Comparison of ENCODE assay signal across 10 cellular contexts in the genomic region with DNA sequence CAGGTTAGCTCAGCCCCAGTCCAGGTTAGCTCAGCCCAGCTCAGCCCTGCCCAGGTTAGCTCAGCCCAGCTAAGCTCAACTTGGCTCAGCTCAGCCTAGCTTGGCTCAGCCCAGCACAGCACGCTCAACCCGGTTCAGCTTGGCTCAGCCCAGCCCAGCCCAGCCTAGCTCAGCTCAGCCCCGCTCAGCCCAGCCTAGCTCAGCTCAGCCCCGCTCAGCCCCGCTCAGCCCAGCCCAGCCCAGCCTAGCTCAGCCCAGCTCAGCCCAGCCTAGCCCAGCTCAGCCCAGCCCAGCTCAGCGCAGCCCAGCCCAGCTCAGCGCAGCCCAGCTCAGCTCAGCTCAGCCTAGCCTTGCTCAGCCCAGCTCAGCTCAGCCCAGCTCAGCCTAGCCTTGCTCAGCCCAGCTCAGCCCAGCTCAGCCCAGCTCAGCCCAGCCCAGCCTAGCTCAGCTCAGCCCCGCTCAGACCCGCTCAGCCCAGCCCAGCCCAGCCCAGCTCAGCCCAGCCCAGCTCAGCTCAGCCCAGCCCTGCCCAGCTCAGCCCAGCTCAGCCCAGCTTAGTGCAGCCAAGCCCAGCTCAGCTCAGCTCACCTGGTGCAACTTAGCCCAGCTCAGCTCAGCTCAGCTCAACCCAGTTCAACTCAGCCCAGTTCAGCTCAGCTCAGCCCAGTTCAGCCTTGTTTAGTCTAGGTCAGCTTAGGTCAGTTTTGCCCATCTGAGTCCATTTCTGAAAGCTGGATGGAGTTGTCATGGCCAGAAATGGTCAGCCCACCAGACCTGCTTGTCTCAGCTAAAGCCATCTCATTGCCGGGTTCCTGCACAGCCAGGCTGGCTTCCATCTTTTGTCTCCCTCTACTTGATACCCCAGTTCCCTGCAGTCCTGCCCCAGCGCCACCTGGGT.
DNase-seq lines count a peak whose midpoint lies in the region; ATAC-seq and TF ChIP-seq lines count a peak whose summit lies in the region.
"Had no signal": no experiment of that assay in that cellular context is flagged by ENCODE, and none has a peak within 500 bp of the region (broad histone marks: within the 10 kb centered on the region; RNA-seq: fewer than 3 reads in every experiment).

No MANE protein-coding gene starts in this region.

- H3K4me3 Mint-ChIP-seq in natural killer cell treated with Interleukin-12 subunit alpha and Interleukin-12 subunit beta and Interleukin-15 and Interleukin-18, amount 100 ng/mL, for 72 hours, result no peak overlapping the region

- H3K4me2 ChIP-seq in OCI-LY7 (ENCODE audit: low read length), result peak overlapping the region; percentile 87

- H3K27ac Mint-ChIP-seq in activated naive CD4-positive, alpha-beta T cell treated with anti-CD3 and anti-CD28 coated beads, Interleukin-2, amount 50 U/mL, for 72 hours, result peak overlapping the region in 1 of 2 donors; percentile 92
- H3K27ac Mint-ChIP-seq in natural killer cell treated with Interleukin-12 subunit alpha and Interleukin-12 subunit beta and Interleukin-15 and Interleukin-18, amount 100 ng/mL, for 72 hours, result no peak overlapping the region

- intact Hi-C loops in OCI-LY7 (cut with micrococcal nuclease; ENCODE audit: unreplicated experiment), result no loop called here

- peak; percentile 25 to 33 for ATAC-seq in activated naive CD4-positive, alpha-beta T cell treated with anti-CD3 and anti-CD28 coated beads, Interleukin-2, amount 50 U/mL, for 72 hours
- peak; percentile 7 to 18 for ATAC-seq in natural killer cell treated with Interleukin-12 subunit alpha and Interleukin-12 subunit beta and Interleukin-15 and Interleukin-18, amount 100 ng/mL, for 72 hours
- no peak for ATAC-seq in HG02623 (IDR thresholded peaks at IDR 0.05; ENCODE audit: unreplicated experiment)
- ATAC-seq in GM21390 (IDR thresholded peaks at IDR 0.05; ENCODE audit: unreplicated experiment), result no peak

- peak overlapping the region; percentile 100 for H3K27ac ChIP-seq in OCI-LY7 (ENCODE audit: low read depth, low read length, poor library complexity, severe bottlenecking)

- H3K36me3 ChIP-seq in OCI-LY7 (ENCODE audit: insufficient read depth, low read length), result peaks cover 80% of the 10 kb centered on the region

- CTCF ChIA-PET in OCI-LY7 (lab: Charles Lee; ENCODE audit: unreplicated experiment), result no interaction called here

- H3K9me3 Mint-ChIP-seq in activated naive CD4-positive, alpha-beta T cell treated with anti-CD3 and anti-CD28 coated beads, Interleukin-2, amount 50 U/mL, for 72 hours, result no peaks in the 10 kb centered on the region
- no peaks in the 10 kb centered on the region for H3K9me3 Mint-ChIP-seq in natural killer cell treated with Interleukin-12 subunit alpha and Interleukin-12 subunit beta and Interleukin-15 and Interleukin-18, amount 100 ng/mL, for 72 hours

- H3K36me3 Mint-ChIP-seq in activated naive CD4-positive, alpha-beta T cell treated with anti-CD3 and anti-CD28 coated beads, Interleukin-2, amount 50 U/mL, for 72 hours, result no peaks in the 10 kb centered on the region
- no peaks in the 10 kb centered on the region for H3K36me3 Mint-ChIP-seq in natural killer cell treated with Interleukin-12 subunit alpha and Interleukin-12 subunit beta and Interleukin-15 and Interleukin-18, amount 100 ng/mL, for 72 hours

- TF ChIP-seq CTCF in OCI-LY7 (conservative IDR thresholded peaks at IDR 0.05; ENCODE audit: low read length), result no peak; the same call in 1 of the 2 replicates

- DNase-seq in D341Med (ENCODE audit: low spot score), result peak; percentile 0
- DNase-seq in OCI-LY7 (ENCODE audit: low spot score), result peak; percentile 58
- DNase-seq in activated naive CD4-positive, alpha-beta T cell treated with anti-CD3 and anti-CD28 coated beads, Interleukin-2, amount 50 U/mL, for 72 hours (ENCODE audit: low spot score in 2 of 2), result peak in 1 of 2 donors; percentile 41
- DNase-seq in natural killer cell treated with Interleukin-12 subunit alpha and Interleukin-12 subunit beta and Interleukin-15 and Interleukin-18, amount 100 ng/mL, for 72 hours (ENCODE audit: low spot score), result peak; percentile 56
- DNase-seq in anterior cingulate cortex (lab: John Stamatoyannopoulos, UW), result no peak
- no peak for DNase-seq in DMS53 (lab: John Stamatoyannopoulos, UW)
- DNase-seq: DMS79, NCI-H226 had no signal

- H3K4me1 ChIP-seq in OCI-LY7 (ENCODE audit: insufficient read depth, low read length, poor library complexity, severe bottlenecking), result peaks cover 25% of the 10 kb centered on the region

- H3K79me2 ChIP-seq in OCI-LY7 (ENCODE audit: insufficient read depth, low read depth, low read length), result peaks cover 58% of the 10 kb centered on the region

- no peaks in the 10 kb centered on the region for H3K9me3 ChIP-seq in OCI-LY7 (ENCODE audit: low read length)

- H3K4me1 Mint-ChIP-seq in natural killer cell treated with Interleukin-12 subunit alpha and Interleukin-12 subunit beta and Interleukin-15 and Interleukin-18, amount 100 ng/mL, for 72 hours (ENCODE audit: low read depth in 2 of 2), result peaks cover 15 to 16% of the 10 kb centered on the region in 2 donors

- POLR2A ChIA-PET in OCI-LY7 (lab: Charles Lee), result interaction anchor here (0.9 kb wide), 1 partner anchor 335 kb away, joined by 3 read pairs; no protein-coding TSS in a partner anchor

- H3K27me3 Mint-ChIP-seq in natural killer cell treated with Interleukin-12 subunit alpha and Interleukin-12 subunit beta and Interleukin-15 and Interleukin-18, amount 100 ng/mL, for 72 hours, result peaks cover 11 to 22% of the 10 kb centered on the region in 2 donors

- H2AFZ ChIP-seq in OCI-LY7 (ENCODE audit: low read length), result no peak overlapping the region

- BruUV-seq in OCI-LY7 (replicated peaks; lab: Mats Ljungman, UMichigan), result no TSS peak

- H3K9me2 ChIP-seq in OCI-LY7 (ENCODE audit: insufficient read depth, low read length), result no peaks in the 10 kb centered on the region

- H3K4me3 ChIP-seq in OCI-LY7 (ENCODE audit: low read depth, low read length, poor library complexity, severe bottlenecking), result peak overlapping the region; percentile 100

- peaks cover 8% of the 10 kb centered on the region; the same call in 1 of the 2 replicates for H4K20me1 ChIP-seq in OCI-LY7 (ENCODE audit: insufficient read depth, low read length)

Comparison
In these comparisons a context has a peak if more than half of its experiments do, and no peak if none do; other contexts are left out.
1. DNase-seq: peak in D341Med (single experiment), OCI-LY7 (single experiment) and natural killer cell treated with Interleukin-12 subunit alpha and Interleukin-12 subunit beta and Interleukin-15 and Interleukin-18, amount 100 ng/mL, for 72 hours (single experiment); none in anterior cingulate cortex (0 of 58) and DMS53 (single experiment).
2. ATAC-seq: peak in activated naive CD4-positive, alpha-beta T cell treated with anti-CD3 and anti-CD28 coated beads, Interleukin-2, amount 50 U/mL, for 72 hours (2 of 2) and natural killer cell treated with Interleukin-12 subunit alpha and Interleukin-12 subunit beta and Interleukin-15 and Interleukin-18, amount 100 ng/mL, for 72 hours (2 of 2); none in HG02623 (single experiment) and GM21390 (single experiment).